ENCODE assay signal across 29 cellular contexts in the genomic region with DNA sequence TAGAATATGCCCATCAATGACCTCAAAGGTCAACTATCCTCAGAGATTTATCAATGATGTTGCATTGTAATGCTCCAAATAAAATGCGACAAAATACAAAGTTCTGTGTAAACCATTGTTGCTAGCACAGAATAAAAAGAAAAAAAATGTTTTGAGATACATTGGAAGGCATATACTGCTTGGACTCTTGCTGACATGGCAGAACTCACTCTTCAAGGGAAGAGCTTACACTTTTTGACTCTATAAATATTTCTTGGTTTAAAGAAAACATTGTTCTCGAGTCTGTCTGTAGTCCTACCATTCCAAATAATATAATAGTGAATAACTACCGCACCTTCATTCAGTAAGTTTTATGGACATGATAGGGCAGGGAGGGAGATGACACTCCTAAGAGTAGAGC.
"Had no signal": no experiment of that assay in that cellular context is flagged by ENCODE, and none has a peak within 500 bp of the region (broad histone marks: within the 10 kb centered on the region; RNA-seq: fewer than 3 reads in every experiment).

No MANE protein-coding gene starts in this region.

- H3K4me1 ChIP-seq: stomach, testis, thyroid gland, transverse colon, upper lobe of left lung, upper lobe of right lung, vagina had no signal

- H3K36me3 ChIP-seq: stomach, suprapubic skin, thoracic aorta, thyroid gland, tibial artery, tibial nerve, transverse colon, upper lobe of left lung, upper lobe of right lung, uterus, vagina had no signal

- H3K9me3 Mint-ChIP-seq: stimulated activated effector memory CD8-positive, alpha-beta T cell treated with anti-CD3 and anti-CD28 coated beads, Interleukin-12 subunit alpha, Interleukin-12 subunit beta, amount 100 ng/mL, for 72 hours; stimulated activated memory B cell treated with anti-CD40 and anti-IgM and Interleukin-4, amounts not matched to agents 10 μg/mL and 1 μg/mL and 100 μg/mL, for 72 hours; stimulated activated naive B cell treated with anti-CD40 and anti-IgM and Interleukin-4, amounts not matched to agents 10 μg/mL and 1 μg/mL and 100 μg/mL, for 72 hours; stimulated activated naive CD8-positive, alpha-beta T cell treated with anti-CD3 and anti-CD28 coated beads, Interleukin-15, amount 100 ng/mL, for 72 hours; stimulated activated naive CD8-positive, alpha-beta T cell treated with anti-CD3 and anti-CD28 coated beads, Interleukin-15, Interleukin-2, amounts not matched to agents 100 ng/mL and 50 ng/mL, for 24 hours; type B pancreatic cell had no signal

- ATAC-seq: stimulated activated effector memory CD8-positive, alpha-beta T cell treated with anti-CD3 and anti-CD28 coated beads, Interleukin-12 subunit alpha, Interleukin-12 subunit beta, amount 100 ng/mL, for 72 hours; stimulated activated memory B cell treated with anti-CD40 and anti-IgM and Interleukin-4, amounts not matched to agents 10 μg/mL and 1 μg/mL and 100 μg/mL, for 72 hours; stimulated activated naive B cell treated with anti-CD40 and anti-IgM and Interleukin-4, amounts not matched to agents 10 μg/mL and 1 μg/mL and 100 μg/mL, for 72 hours; stimulated activated naive CD8-positive, alpha-beta T cell treated with anti-CD3 and anti-CD28 coated beads, Interleukin-15, amount 100 ng/mL, for 72 hours; stimulated activated naive CD8-positive, alpha-beta T cell treated with anti-CD3 and anti-CD28 coated beads, Interleukin-15, Interleukin-2, amounts not matched to agents 100 U/mL and 50 U/mL, for 24 hours; upper lobe of right lung had no signal

- H3K4me3 Mint-ChIP-seq: stimulated activated effector memory CD8-positive, alpha-beta T cell treated with anti-CD3 and anti-CD28 coated beads, Interleukin-12 subunit alpha, Interleukin-12 subunit beta, amount 100 ng/mL, for 72 hours; stimulated activated memory B cell treated with anti-CD40 and anti-IgM and Interleukin-4, amounts not matched to agents 10 μg/mL and 1 μg/mL and 100 μg/mL, for 72 hours; stimulated activated naive B cell treated with anti-CD40 and anti-IgM and Interleukin-4, amounts not matched to agents 10 μg/mL and 1 μg/mL and 100 μg/mL, for 72 hours; stimulated activated naive CD8-positive, alpha-beta T cell treated with anti-CD3 and anti-CD28 coated beads, Interleukin-15, amount 100 ng/mL, for 72 hours; stimulated activated naive CD8-positive, alpha-beta T cell treated with anti-CD3 and anti-CD28 coated beads, Interleukin-15, Interleukin-2, amounts not matched to agents 100 ng/mL and 50 ng/mL, for 24 hours; type B pancreatic cell had no signal

- H3K27me3 Mint-ChIP-seq: stimulated activated memory B cell treated with anti-CD40 and anti-IgM and Interleukin-4, amounts not matched to agents 10 μg/mL and 1 μg/mL and 100 μg/mL, for 72 hours; stimulated activated naive B cell treated with anti-CD40 and anti-IgM and Interleukin-4, amounts not matched to agents 10 μg/mL and 1 μg/mL and 100 μg/mL, for 72 hours; stimulated activated naive CD8-positive, alpha-beta T cell treated with anti-CD3 and anti-CD28 coated beads, Interleukin-15, amount 100 ng/mL, for 72 hours had no signal

- H3K27ac ChIP-seq: stomach, suprapubic skin, testis, thoracic aorta, thyroid gland, tibial artery, tibial nerve, transverse colon, upper lobe of left lung, upper lobe of right lung, uterus, vagina had no signal

- H3K4me3 ChIP-seq: stomach, suprapubic skin, testis, thoracic aorta, thyroid gland, tibial artery, tibial nerve, transverse colon, upper lobe of left lung, upper lobe of right lung, uterus, vagina had no signal

- H3K27me3 ChIP-seq: stomach, suprapubic skin, testis, thyroid gland, tibial artery, tibial nerve, transverse colon, upper lobe of left lung, upper lobe of right lung, uterus, vagina had no signal

- H3K4me1 Mint-ChIP-seq: stimulated activated effector memory CD8-positive, alpha-beta T cell treated with anti-CD3 and anti-CD28 coated beads, Interleukin-12 subunit alpha, Interleukin-12 subunit beta, amount 100 ng/mL, for 72 hours; stimulated activated memory B cell treated with anti-CD40 and anti-IgM and Interleukin-4, amounts not matched to agents 10 μg/mL and 1 μg/mL and 100 μg/mL, for 72 hours; stimulated activated naive B cell treated with anti-CD40 and anti-IgM and Interleukin-4, amounts not matched to agents 10 μg/mL and 1 μg/mL and 100 μg/mL, for 72 hours; stimulated activated naive CD8-positive, alpha-beta T cell treated with anti-CD3 and anti-CD28 coated beads, Interleukin-15, amount 100 ng/mL, for 72 hours had no signal

- FAIRE-seq: urothelium cell line had no signal

- H3K36me3 Mint-ChIP-seq: stimulated activated effector memory CD8-positive, alpha-beta T cell treated with anti-CD3 and anti-CD28 coated beads, Interleukin-12 subunit alpha, Interleukin-12 subunit beta, amount 100 ng/mL, for 72 hours; stimulated activated memory B cell treated with anti-CD40 and anti-IgM and Interleukin-4, amounts not matched to agents 10 μg/mL and 1 μg/mL and 100 μg/mL, for 72 hours; stimulated activated naive B cell treated with anti-CD40 and anti-IgM and Interleukin-4, amounts not matched to agents 10 μg/mL and 1 μg/mL and 100 μg/mL, for 72 hours; type B pancreatic cell had no signal

- H3K27ac Mint-ChIP-seq: stimulated activated effector memory CD8-positive, alpha-beta T cell treated with anti-CD3 and anti-CD28 coated beads, Interleukin-12 subunit alpha, Interleukin-12 subunit beta, amount 100 ng/mL, for 72 hours; stimulated activated memory B cell treated with anti-CD40 and anti-IgM and Interleukin-4, amounts not matched to agents 10 μg/mL and 1 μg/mL and 100 μg/mL, for 72 hours; stimulated activated naive B cell treated with anti-CD40 and anti-IgM and Interleukin-4, amounts not matched to agents 10 μg/mL and 1 μg/mL and 100 μg/mL, for 72 hours; stimulated activated naive CD8-positive, alpha-beta T cell treated with anti-CD3 and anti-CD28 coated beads, Interleukin-15, amount 100 ng/mL, for 72 hours; stimulated activated naive CD8-positive, alpha-beta T cell treated with anti-CD3 and anti-CD28 coated beads, Interleukin-15, Interleukin-2, amounts not matched to agents 100 ng/mL and 50 ng/mL, for 24 hours; type B pancreatic cell had no signal

- DNase-seq: stimulated activated CD4-positive, alpha-beta T cell treated with anti-CD3 and anti-CD28 coated beads, Interleukin-2, amount 100 ng/mL, for 48 hours; stimulated activated CD4-positive, alpha-beta T cell treated with anti-CD3 and anti-CD28 coated beads, Interleukin-4, amount 100 ng/mL, for 1 hour; stimulated activated CD4-positive, alpha-beta T cell treated with anti-CD3 and anti-CD28 coated beads, Interleukin-4, amount 100 ng/mL, for 24 hours; stimulated activated CD4-positive, alpha-beta T cell treated with anti-CD3 and anti-CD28 coated beads, Interleukin-4, amount 100 ng/mL, for 4 hours; stimulated activated CD8-positive, alpha-beta memory T cell treated with anti-CD3 and anti-CD28 coated beads, Interleukin-4, amount 100 ng/mL, for 48 hours; stimulated activated naive B cell treated with anti-CD40 and anti-IgM and Interleukin-4, amounts not matched to agents 10 μg/mL and 1 μg/mL and 100 μg/mL, for 72 hours; stimulated activated naive CD4-positive, alpha-beta T cell; stimulated activated naive CD4-positive, alpha-beta T cell treated with Interleukin-2 at 50 U/mL for 16 hours; stimulated activated naive CD8-positive, alpha-beta T cell treated with anti-CD3 and anti-CD28 coated beads, Interleukin-15, amount 100 ng/mL, for 72 hours; stimulated activated naive CD8-positive, alpha-beta T cell treated with anti-CD3 and anti-CD28 coated beads, Interleukin-15, Interleukin-2, amounts not matched to agents 100 U/mL and 50 U/mL, for 24 hours; stomach; substantia nigra; testis; thyroid gland; tibial artery; transverse colon; trophoblast cell; upper lobe of left lung; upper lobe of right lung; uterus had no signal

- H3K9me3 ChIP-seq: stomach, suprapubic skin, testis, thoracic aorta, thyroid gland, tibial artery, tibial nerve, transverse colon, upper lobe of left lung, upper lobe of right lung, uterus, vagina had no signal
